12 cellular contexts compared by ENCODE assay signal in the genomic region with DNA sequence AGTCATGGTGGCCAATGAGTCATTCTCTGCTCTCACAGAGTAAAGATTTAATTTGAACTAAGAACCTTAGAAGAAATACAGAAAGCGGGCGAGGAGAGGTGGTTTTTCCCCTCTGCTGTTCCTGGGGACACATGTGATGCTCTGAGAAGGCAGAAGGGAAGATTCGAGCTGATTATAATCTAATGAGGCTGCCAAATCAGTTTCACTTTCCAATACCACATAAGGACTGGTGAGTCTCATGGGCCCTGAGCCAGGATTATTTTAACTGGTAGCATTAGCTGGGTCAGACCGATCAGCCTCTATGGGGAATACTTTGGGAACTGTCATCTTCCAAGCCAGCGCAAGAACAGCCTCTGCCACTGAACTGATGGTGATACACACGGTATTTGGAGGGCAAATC.
DNase-seq lines count a peak whose midpoint lies in the region; ATAC-seq and TF ChIP-seq lines count a peak whose summit lies in the region.
"Had no signal": no experiment of that assay in that cellular context is flagged by ENCODE, and none has a peak within 500 bp of the region (broad histone marks: within the 10 kb centered on the region; RNA-seq: fewer than 3 reads in every experiment).

No MANE protein-coding gene starts in this region.

- intact Hi-C loops in OCI-LY7 (cut with micrococcal nuclease; ENCODE audit: unreplicated experiment), result no loop called here

- 0 out of 2 replicates have a peak, but pooled peaks cover 4% of the 10 kb centered on the region for H3K79me2 ChIP-seq in OCI-LY7 (ENCODE audit: insufficient read depth, low read depth, low read length)

- no peak overlapping the region for H3K27ac ChIP-seq in OCI-LY7 (ENCODE audit: low read depth, low read length, poor library complexity, severe bottlenecking)
- H3K27ac ChIP-seq: upper lobe of left lung had no signal

- peak overlapping the region; percentile 27; the same call in 1 of the 2 replicates for H3K4me2 ChIP-seq in OCI-LY7 (ENCODE audit: low read length)

- no peak for DNase-seq in OCI-LY7 (ENCODE audit: low spot score)
- peak; percentile 55 for DNase-seq in myocyte (ENCODE audit: low read depth)
- DNase-seq in mesenteric fat pad (ENCODE audit: low spot score), result no peak
- DNase-seq in cerebellar nuclear complex (lab: John Stamatoyannopoulos, UW), result no peak
- DNase-seq in HEK293T (ENCODE audit: extremely low spot score), result no peak
- no peak for DNase-seq in HPDE6-E6E7 (ENCODE audit: extremely low spot score)
- DNase-seq: activated CD4-positive, CD25-positive, alpha-beta regulatory T cell; Kasumi-1; NCI-H526 treated with DMSO at 0.1 percent for 48 hours; upper lobe of left lung had no signal

- H2AFZ ChIP-seq in OCI-LY7 (ENCODE audit: low read length), result no peak overlapping the region

- no peaks in the 10 kb centered on the region for H4K20me1 ChIP-seq in OCI-LY7 (ENCODE audit: insufficient read depth, low read length)

- no peak; the same call in 1 of the 2 replicates for TF ChIP-seq CTCF in OCI-LY7 (conservative IDR thresholded peaks at IDR 0.05; ENCODE audit: low read length)

- H3K9me2 ChIP-seq in OCI-LY7 (ENCODE audit: insufficient read depth, low read length), result no peaks in the 10 kb centered on the region

- H3K36me3 ChIP-seq in OCI-LY7 (ENCODE audit: insufficient read depth, low read length), result no peaks in the 10 kb centered on the region; the same call in 1 of the 2 replicates
- H3K36me3 ChIP-seq: upper lobe of left lung had no signal

- TSS peak; percentile 13 for BruUV-seq in OCI-LY7 (replicated peaks; lab: Mats Ljungman, UMichigan)

- no peaks in the 10 kb centered on the region; the same call in 1 of the 2 replicates for H3K9me3 ChIP-seq in OCI-LY7 (ENCODE audit: low read length)
- H3K9me3 ChIP-seq: upper lobe of left lung had no signal

- POLR2A ChIA-PET in OCI-LY7 (lab: Charles Lee), result interaction anchor here (1.9 to 3.7 kb wide), 2 partner anchors 23 to 153 kb away, joined by 5 to 11 read pairs; partner anchors contain the start of gene NIPBL
- POLR2A ChIA-PET in HEK293T (lab: Yijun Ruan, JAX), result no interaction called here

- CTCF ChIA-PET in OCI-LY7 (lab: Charles Lee; ENCODE audit: unreplicated experiment) (interaction anchor here (1.1 kb wide), 1 partner anchor 8 kb away, joined by 4 read pairs; no protein-coding TSS in a partner anchor), HEK293T (lab: Yijun Ruan, JAX) (interaction anchor here (1.1 kb wide), 1 partner anchor 17 kb away, joined by 3 read pairs; no protein-coding TSS in a partner anchor)

- H3K4me1 ChIP-seq in OCI-LY7 (ENCODE audit: insufficient read depth, low read length, poor library complexity, severe bottlenecking), result peaks cover 54% of the 10 kb centered on the region

- ATAC-seq in GM18498 (IDR thresholded peaks at IDR 0.05; ENCODE audit: unreplicated experiment) (peak; percentile 25), GM21529 (IDR thresholded peaks at IDR 0.05; ENCODE audit: unreplicated experiment) (peak; percentile 16)

- no peak overlapping the region for H3K4me3 ChIP-seq in OCI-LY7 (ENCODE audit: low read depth, low read length, poor library complexity, severe bottlenecking)
- H3K4me3 ChIP-seq: upper lobe of left lung had no signal

TF ChIP-seq in HEK293T, 16 proteins besides CTCF, POLR2A, EP300 and RAD21:
- TF ChIP-seq L3MBTL2 (conservative IDR thresholded peaks at IDR 0.05) (no peak), NFRKB (IDR thresholded peaks at IDR 0.05) (no peak), ARNT (IDR thresholded peaks at IDR 0.05) (no peak), ZNF384 (IDR thresholded peaks at IDR 0.05) (no peak), LEF1 (IDR thresholded peaks at IDR 0.05; ENCODE audit: borderline replicate concordance) (no peak), HDGF (IDR thresholded peaks at IDR 0.05; ENCODE audit: borderline replicate concordance) (no peak), SP1 (IDR thresholded peaks at IDR 0.05) (no peak), CTBP1 (IDR thresholded peaks at IDR 0.05; ENCODE audit: borderline replicate concordance) (no peak), BHLHE40 (IDR thresholded peaks at IDR 0.05; ENCODE audit: borderline replicate concordance) (no peak), FOXK2 (IDR thresholded peaks at IDR 0.05) (no peak), FOXA1 (IDR thresholded peaks at IDR 0.05) (no peak), FOXM1 (IDR thresholded peaks at IDR 0.05; ENCODE audit: borderline replicate concordance) (no peak), PKNOX1 (IDR thresholded peaks at IDR 0.05) (no peak), SUZ12 (IDR thresholded peaks at IDR 0.05) (no peak), TARDBP (IDR thresholded peaks at IDR 0.05) (no peak)
